In the genomic region with DNA sequence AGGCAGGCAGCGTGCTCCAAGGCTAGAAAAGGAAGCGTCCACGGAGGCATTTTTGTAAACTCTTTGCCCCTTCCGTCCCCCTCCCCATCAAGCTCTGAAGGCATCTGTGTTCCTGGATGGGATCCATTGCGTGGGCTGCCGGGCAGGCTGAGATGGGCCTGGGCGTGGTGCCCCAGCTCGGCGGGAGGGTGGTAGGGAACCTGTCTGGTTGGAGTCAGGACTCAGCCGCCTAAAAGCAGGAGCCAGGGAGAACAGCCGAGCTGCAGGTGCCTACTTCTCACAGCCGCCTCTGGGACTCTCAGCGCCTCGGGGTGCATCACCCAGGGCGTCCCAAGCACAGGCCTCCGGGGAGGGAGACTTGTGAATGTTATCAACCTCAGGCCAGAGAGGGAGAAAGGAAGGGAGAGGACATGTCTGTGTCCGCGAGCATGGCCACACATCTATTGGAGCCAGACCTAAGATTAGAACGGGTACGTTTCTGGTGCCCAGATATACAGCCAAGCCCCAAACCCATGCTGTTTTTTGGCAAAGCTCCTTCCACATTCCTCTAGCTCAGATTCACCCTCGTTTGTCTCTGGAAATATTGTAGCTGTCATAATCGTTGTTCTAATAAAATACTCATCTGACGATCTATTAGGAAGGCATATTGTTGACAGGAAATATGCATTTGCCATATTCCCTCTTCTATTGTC, we compare ENCODE assay signal across 1 cellular context.
TF ChIP-seq lines count a peak whose summit lies in the region.

No MANE protein-coding gene starts in this region.

TF ChIP-seq in GM23338, 12 proteins besides CTCF, POLR2A, EP300 and RAD21:
- TF ChIP-seq, protein P1, sequence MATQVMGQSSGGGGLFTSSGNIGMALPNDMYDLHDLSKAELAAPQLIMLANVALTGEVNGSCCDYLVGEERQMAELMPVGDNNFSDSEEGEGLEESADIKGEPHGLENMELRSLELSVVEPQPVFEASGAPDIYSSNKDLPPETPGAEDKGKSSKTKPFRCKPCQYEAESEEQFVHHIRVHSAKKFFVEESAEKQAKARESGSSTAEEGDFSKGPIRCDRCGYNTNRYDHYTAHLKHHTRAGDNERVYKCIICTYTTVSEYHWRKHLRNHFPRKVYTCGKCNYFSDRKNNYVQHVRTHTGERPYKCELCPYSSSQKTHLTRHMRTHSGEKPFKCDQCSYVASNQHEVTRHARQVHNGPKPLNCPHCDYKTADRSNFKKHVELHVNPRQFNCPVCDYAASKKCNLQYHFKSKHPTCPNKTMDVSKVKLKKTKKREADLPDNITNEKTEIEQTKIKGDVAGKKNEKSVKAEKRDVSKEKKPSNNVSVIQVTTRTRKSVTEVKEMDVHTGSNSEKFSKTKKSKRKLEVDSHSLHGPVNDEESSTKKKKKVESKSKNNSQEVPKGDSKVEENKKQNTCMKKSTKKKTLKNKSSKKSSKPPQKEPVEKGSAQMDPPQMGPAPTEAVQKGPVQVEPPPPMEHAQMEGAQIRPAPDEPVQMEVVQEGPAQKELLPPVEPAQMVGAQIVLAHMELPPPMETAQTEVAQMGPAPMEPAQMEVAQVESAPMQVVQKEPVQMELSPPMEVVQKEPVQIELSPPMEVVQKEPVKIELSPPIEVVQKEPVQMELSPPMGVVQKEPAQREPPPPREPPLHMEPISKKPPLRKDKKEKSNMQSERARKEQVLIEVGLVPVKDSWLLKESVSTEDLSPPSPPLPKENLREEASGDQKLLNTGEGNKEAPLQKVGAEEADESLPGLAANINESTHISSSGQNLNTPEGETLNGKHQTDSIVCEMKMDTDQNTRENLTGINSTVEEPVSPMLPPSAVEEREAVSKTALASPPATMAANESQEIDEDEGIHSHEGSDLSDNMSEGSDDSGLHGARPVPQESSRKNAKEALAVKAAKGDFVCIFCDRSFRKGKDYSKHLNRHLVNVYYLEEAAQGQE (IDR thresholded peaks at IDR 0.05; ENCODE audit: unreplicated experiment), result no peak
- TF ChIP-seq, protein P2, sequence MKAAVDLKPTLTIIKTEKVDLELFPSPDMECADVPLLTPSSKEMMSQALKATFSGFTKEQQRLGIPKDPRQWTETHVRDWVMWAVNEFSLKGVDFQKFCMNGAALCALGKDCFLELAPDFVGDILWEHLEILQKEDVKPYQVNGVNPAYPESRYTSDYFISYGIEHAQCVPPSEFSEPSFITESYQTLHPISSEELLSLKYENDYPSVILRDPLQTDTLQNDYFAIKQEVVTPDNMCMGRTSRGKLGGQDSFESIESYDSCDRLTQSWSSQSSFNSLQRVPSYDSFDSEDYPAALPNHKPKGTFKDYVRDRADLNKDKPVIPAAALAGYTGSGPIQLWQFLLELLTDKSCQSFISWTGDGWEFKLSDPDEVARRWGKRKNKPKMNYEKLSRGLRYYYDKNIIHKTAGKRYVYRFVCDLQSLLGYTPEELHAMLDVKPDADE (IDR thresholded peaks at IDR 0.05), result no peak
- no peak for TF ChIP-seq EZH2 (IDR thresholded peaks at IDR 0.05; ENCODE audit: low read depth, unreplicated experiment)
- TF ChIP-seq JUNB (IDR thresholded peaks at IDR 0.05; ENCODE audit: unreplicated experiment), result no peak
- no peak for TF ChIP-seq ZNF331 (CRISPR knock-in tag; IDR thresholded peaks at IDR 0.05; ENCODE audit: low read depth)
- no peak for TF ChIP-seq STAT1 (IDR thresholded peaks at IDR 0.05; ENCODE audit: unreplicated experiment)
- no peak for TF ChIP-seq NANOG (IDR thresholded peaks at IDR 0.05; ENCODE audit: borderline replicate concordance)
- no peak for TF ChIP-seq POLR2AphosphoS5 (IDR thresholded peaks at IDR 0.05; ENCODE audit: low read depth)
- no peak for TF ChIP-seq ZNF114 (CRISPR knock-in tag; IDR thresholded peaks at IDR 0.05)
